In genomic region chr1:234320549-234320948, GRCh38 we compare ENCODE assay signal across 23 cellular contexts.
"Had no signal": no experiment of that assay in that cellular context is flagged by ENCODE, and none has a peak within 500 bp of the region (broad histone marks: within the 10 kb centered on the region; RNA-seq: fewer than 3 reads in every experiment).

No MANE protein-coding gene starts in this region.

- FAIRE-seq: astrocyte, endothelial cell of umbilical vein, islet of Langerhans had no signal

- H3K27ac Mint-ChIP-seq: activated naive CD8-positive, alpha-beta T cell treated with anti-CD3 and anti-CD28 coated beads for 36 hours had no signal

- H3K4me1 ChIP-seq: colonic mucosa, esophagus muscularis mucosa, gastrocnemius medialis, lower lobe of right lung, upper lobe of right lung had no signal

- H3K9me3 Mint-ChIP-seq: activated naive CD8-positive, alpha-beta T cell treated with anti-CD3 and anti-CD28 coated beads for 36 hours; effector memory CD8-positive, alpha-beta T cell; naive thymus-derived CD4-positive, alpha-beta T cell; neural crest cell had no signal

- H3K36me3 ChIP-seq: colonic mucosa, esophagus muscularis mucosa, gastrocnemius medialis, lower lobe of right lung, upper lobe of right lung had no signal

- H3K27me3 ChIP-seq: colonic mucosa, upper lobe of right lung had no signal

- DNase-seq: activated naive CD8-positive, alpha-beta T cell treated with anti-CD3 and anti-CD28 coated beads for 36 hours; activated T-cell treated with anti-CD3 and anti-CD28 coated beads, Interleukin-2, amount 50 U/mL, for 1 hour; colonic mucosa; dorsolateral prefrontal cortex; effector memory CD8-positive, alpha-beta T cell; gastrocnemius medialis; head of caudate nucleus; left colon; lower lobe of right lung; occipital lobe; posterior cingulate gyrus; retina; stimulated activated CD4-positive, alpha-beta T cell treated with anti-CD3 and anti-CD28 coated beads, Interleukin-4, amount 100 ng/mL, for 24 hours; stimulated activated naive CD8-positive, alpha-beta T cell treated with anti-CD3 and anti-CD28 coated beads, Interleukin-15, Interleukin-2, amounts not matched to agents 100 U/mL and 50 U/mL, for 24 hours; T-helper 1 cell; T-helper 9 cell; upper lobe of right lung had no signal

- ATAC-seq: effector memory CD8-positive, alpha-beta T cell; gastrocnemius medialis; left colon; lower lobe of right lung; naive thymus-derived CD4-positive, alpha-beta T cell; stimulated activated naive CD8-positive, alpha-beta T cell treated with anti-CD3 and anti-CD28 coated beads, Interleukin-15, Interleukin-2, amounts not matched to agents 100 U/mL and 50 U/mL, for 24 hours; upper lobe of right lung had no signal

- H3K27ac ChIP-seq: colonic mucosa, dorsolateral prefrontal cortex, esophagus muscularis mucosa, gastrocnemius medialis, lower lobe of right lung, upper lobe of right lung had no signal

- H3K4me3 ChIP-seq: colonic mucosa, dorsolateral prefrontal cortex, esophagus muscularis mucosa, gastrocnemius medialis, lower lobe of right lung, upper lobe of right lung had no signal

- H3K4me3 Mint-ChIP-seq: activated naive CD8-positive, alpha-beta T cell treated with anti-CD3 and anti-CD28 coated beads for 36 hours; effector memory CD8-positive, alpha-beta T cell; neural crest cell had no signal

- H3K9me3 ChIP-seq: colonic mucosa, esophagus muscularis mucosa, gastrocnemius medialis, lower lobe of right lung, upper lobe of right lung had no signal
